In genomic region chr10:50316695-50317648, GRCh38 we compare ENCODE assay signal across 1 cellular context.
TF ChIP-seq lines count a peak whose summit lies in the region.

No MANE protein-coding gene starts in this region.

TF ChIP-seq in GM23338, 12 proteins besides CTCF, POLR2A, EP300 and RAD21 (continued from another document):
- TF ChIP-seq ZNF462 (CRISPR knock-in tag; IDR thresholded peaks at IDR 0.05), result no peak
- TF ChIP-seq ZNF331 (CRISPR knock-in tag; IDR thresholded peaks at IDR 0.05; ENCODE audit: low read depth), result no peak
